In genomic region chr1:63318255-63319068, GRCh38 we compare ENCODE assay signal across 14 cellular contexts. TPM values are rescaled to one million over a fixed set of nuclear protein-coding genes. Genes with fewer than 3 reads are reported as not detected.
DNase-seq lines count a peak whose midpoint lies in the region; ATAC-seq, FAIRE-seq and TF ChIP-seq lines count a peak whose summit lies in the region.
"Had no signal": no experiment of that assay in that cellular context is flagged by ENCODE, and none has a peak within 500 bp of the region (broad histone marks: within the 10 kb centered on the region; RNA-seq: fewer than 3 reads in every experiment).

No MANE protein-coding gene starts in this region.

- FAIRE-seq in H54 (lab: Jason Lieb, UNC): no peak
- FAIRE-seq: bronchial epithelial cell had no signal

- peak overlapping the region in 2 of 3 donors; percentile 69 to 80 for H3K27ac Mint-ChIP-seq in CD4-positive, CD25-positive, alpha-beta regulatory T cell
- H3K27ac Mint-ChIP-seq in activated CD8-positive, alpha-beta T cell treated with anti-CD3 and anti-CD28 coated beads, Interleukin-2, amount 10 ng/mL, durations not matched to agents 7 days and 5 days: peak overlapping the region; percentile 63
- peak overlapping the region; percentile 86 for H3K27ac Mint-ChIP-seq in memory B cell
- H3K27ac Mint-ChIP-seq in progenitor cell of endocrine pancreas: no peak overlapping the region

- peaks cover 38% of the 10 kb centered on the region for H3K4me1 ChIP-seq in CD4-positive, CD25-positive, alpha-beta regulatory T cell (ENCODE audit: control insufficient read depth, insufficient read depth, low read length, poor library complexity, severe bottlenecking)
- H3K4me1 ChIP-seq in heart left ventricle: peaks cover 0 to 59% (median 18%) of the 10 kb centered on the region in 12 donors

- peaks cover 6 to 26% of the 10 kb centered on the region in 2 experiments for H3K9me3 ChIP-seq in CD4-positive, CD25-positive, alpha-beta regulatory T cell (ENCODE audit: control insufficient read depth in 2 of 2, low read length in 2 of 2)
- H3K9me3 ChIP-seq in heart left ventricle: no peaks in the 10 kb centered on the region
- H3K9me3 ChIP-seq: right lobe of liver had no signal

- POLR2A ChIA-PET in activated CD8-positive, alpha-beta T cell treated with anti-CD3 and anti-CD28 coated beads, Interleukin-2, amount 10 ng/mL, durations not matched to agents 7 days and 5 days (lab: Charles Lee): no interaction called here

- no peak for ATAC-seq in CD4-positive, CD25-positive, alpha-beta regulatory T cell (ENCODE audit: low read depth in 2 of 2)
- no peak for ATAC-seq in activated CD8-positive, alpha-beta T cell treated with anti-CD3 and anti-CD28 coated beads, Interleukin-2, amount 10 ng/mL, durations not matched to agents 7 days and 5 days
- ATAC-seq in memory B cell (ENCODE audit: low read depth): no peak
- no peak for ATAC-seq in heart left ventricle
- ATAC-seq: right lobe of liver had no signal

- no peaks in the 10 kb centered on the region for H3K36me3 ChIP-seq in CD4-positive, CD25-positive, alpha-beta regulatory T cell (ENCODE audit: control insufficient read depth, insufficient read depth, low read length)
- H3K36me3 ChIP-seq in heart left ventricle: no peaks in the 10 kb centered on the region
- H3K36me3 ChIP-seq: right lobe of liver had no signal

- H3K4me3 ChIP-seq in CD4-positive, CD25-positive, alpha-beta regulatory T cell (ENCODE audit: low read depth, low read length): no peak overlapping the region
- H3K4me3 ChIP-seq in heart left ventricle: peak overlapping the region in 1 of 12 donors; percentile 23

- TF ChIP-seq CTCF in GM20000 (IDR thresholded peaks at IDR 0.05; ENCODE audit: extremely low read depth, missing control alignments) (no peak), heart left ventricle (IDR thresholded peaks at IDR 0.05) (no peak), progenitor cell of endocrine pancreas (IDR thresholded peaks at IDR 0.05; ENCODE audit: unreplicated experiment) (no peak)

- H3K4me1 Mint-ChIP-seq in CD4-positive, CD25-positive, alpha-beta regulatory T cell: peaks cover 13 to 49% (median 23%) of the 10 kb centered on the region in 4 donors
- H3K4me1 Mint-ChIP-seq in activated CD8-positive, alpha-beta T cell treated with anti-CD3 and anti-CD28 coated beads, Interleukin-2, amount 10 ng/mL, durations not matched to agents 7 days and 5 days (ENCODE audit: low read depth): peaks cover 39% of the 10 kb centered on the region
- H3K4me1 Mint-ChIP-seq in memory B cell (peaks cover 13% of the 10 kb centered on the region), progenitor cell of endocrine pancreas (ENCODE audit: low read depth) (peaks cover 9% of the 10 kb centered on the region)

- H3K27ac ChIP-seq in CD4-positive, CD25-positive, alpha-beta regulatory T cell (ENCODE audit: insufficient read depth, low read length, poor library complexity, severe bottlenecking): no peak overlapping the region
- no peak overlapping the region for H3K27ac ChIP-seq in heart left ventricle
- H3K27ac ChIP-seq: right lobe of liver had no signal

- peaks cover 3 to 35% (median 6%) of the 10 kb centered on the region in 7 donors for H3K9me3 Mint-ChIP-seq in CD4-positive, CD25-positive, alpha-beta regulatory T cell
- peaks cover 6% of the 10 kb centered on the region for H3K9me3 Mint-ChIP-seq in activated CD8-positive, alpha-beta T cell treated with anti-CD3 and anti-CD28 coated beads, Interleukin-2, amount 10 ng/mL, durations not matched to agents 7 days and 5 days (ENCODE audit: insufficient read depth)
- peaks cover 8% of the 10 kb centered on the region for H3K9me3 Mint-ChIP-seq in memory B cell
- H3K9me3 Mint-ChIP-seq in progenitor cell of endocrine pancreas (ENCODE audit: low read depth): no peaks in the 10 kb centered on the region

- no peak for TF ChIP-seq POLR2A in heart left ventricle (IDR thresholded peaks at IDR 0.05)
- no peak for TF ChIP-seq POLR2A in H54 (IDR thresholded peaks at IDR 0.05; ENCODE audit: low read depth, low read length)

- intact Hi-C loops in heart left ventricle (cut with DNase I): no loop called here

- no peak for DNase-seq in CD4-positive, CD25-positive, alpha-beta regulatory T cell
- DNase-seq in GM20000 (ENCODE audit: low spot score) (peak; percentile 16), memory B cell (ENCODE audit: low spot score in 2 of 2) (no peak), heart left ventricle (no peak), NCI-H345 (lab: John Stamatoyannopoulos, UW) (no peak), progenitor cell of endocrine pancreas (ENCODE audit: low spot score, unreplicated experiment) (no peak), H54 (ENCODE audit: insufficient read length, low spot score) (no peak)
- no peak for DNase-seq in activated CD8-positive, alpha-beta T cell treated with anti-CD3 and anti-CD28 coated beads, Interleukin-2, amount 10 ng/mL, durations not matched to agents 7 days and 5 days
- DNase-seq: HCEC 1CT, right lobe of liver, substantia nigra had no signal

- H3K27me3 ChIP-seq in CD4-positive, CD25-positive, alpha-beta regulatory T cell (ENCODE audit: control insufficient read depth, insufficient read depth, low read length): peaks cover 40% of the 10 kb centered on the region
- H3K27me3 ChIP-seq in heart left ventricle: peaks cover 65 to 100% (median 94%) of the 10 kb centered on the region in 9 donors

- peaks cover 10% of the 10 kb centered on the region for H3K36me3 Mint-ChIP-seq in CD4-positive, CD25-positive, alpha-beta regulatory T cell
- peaks cover 27% of the 10 kb centered on the region for H3K36me3 Mint-ChIP-seq in activated CD8-positive, alpha-beta T cell treated with anti-CD3 and anti-CD28 coated beads, Interleukin-2, amount 10 ng/mL, durations not matched to agents 7 days and 5 days (ENCODE audit: low read depth)
- H3K36me3 Mint-ChIP-seq in memory B cell (peaks cover 6% of the 10 kb centered on the region), progenitor cell of endocrine pancreas (ENCODE audit: insufficient read depth) (no peaks in the 10 kb centered on the region)

- CTCF ChIA-PET in activated CD8-positive, alpha-beta T cell treated with anti-CD3 and anti-CD28 coated beads, Interleukin-2, amount 10 ng/mL, durations not matched to agents 7 days and 5 days (lab: Charles Lee): interaction anchor here (1.0 to 2.9 kb wide), 4 partner anchors 9 to 118 kb away, joined by 3 to 8 read pairs (median 6); no protein-coding TSS in a partner anchor

- H3K4me3 Mint-ChIP-seq in CD4-positive, CD25-positive, alpha-beta regulatory T cell: peak overlapping the region; percentile 68 to 69 (median 68)
- peak overlapping the region; percentile 67 for H3K4me3 Mint-ChIP-seq in activated CD8-positive, alpha-beta T cell treated with anti-CD3 and anti-CD28 coated beads, Interleukin-2, amount 10 ng/mL, durations not matched to agents 7 days and 5 days
- peak overlapping the region; percentile 44 for H3K4me3 Mint-ChIP-seq in memory B cell
- H3K4me3 Mint-ChIP-seq in progenitor cell of endocrine pancreas (ENCODE audit: low read depth): no peak overlapping the region

- 11 to 15% (median 13%) methylated on average over 26 to 28 of the region's 28 CpGs for WGBS in heart left ventricle, 4 donors

- H3K27me3 Mint-ChIP-seq in CD4-positive, CD25-positive, alpha-beta regulatory T cell: peaks cover 81% of the 10 kb centered on the region
- H3K27me3 Mint-ChIP-seq in activated CD8-positive, alpha-beta T cell treated with anti-CD3 and anti-CD28 coated beads, Interleukin-2, amount 10 ng/mL, durations not matched to agents 7 days and 5 days (ENCODE audit: low read depth): peaks cover 69% of the 10 kb centered on the region
- H3K27me3 Mint-ChIP-seq in memory B cell (peaks cover 31% of the 10 kb centered on the region), progenitor cell of endocrine pancreas (peaks cover 83% of the 10 kb centered on the region)

RNA-seq across cellular contexts. Expression of gene FOXD3, which starts 3.9 kb away (rescaled TPM):
- total RNA-seq in CD4-positive, CD25-positive, alpha-beta regulatory T cell: not detected
- not detected for polyA plus RNA-seq in CD4-positive, CD25-positive, alpha-beta regulatory T cell
- not detected for total RNA-seq in activated CD8-positive, alpha-beta T cell treated with anti-CD3 and anti-CD28 coated beads, Interleukin-2, amount 10 ng/mL, durations not matched to agents 7 days and 5 days
- under 1 TPM in 8 of 9 donors, not detected in 1; 0.12 to 0.81 (median 0.34) TPM for total RNA-seq in heart left ventricle
- polyA plus RNA-seq in heart left ventricle: under 1 TPM; 0.03 to 0.19 TPM
- not detected in 2 replicates for total RNA-seq in progenitor cell of endocrine pancreas
- total RNA-seq: bronchial epithelial cell; mesenteric fat pad; T-helper 2 cell treated with Interferon-gamma antibody and Interleukin-4, amounts not matched to agents 100 ng/mL and 5 ng/mL, for 36 hours had no signal

RNA-seq across cellular contexts. Expression of gene ALG6, which starts 49.0 kb away (rescaled TPM):
- total RNA-seq in CD4-positive, CD25-positive, alpha-beta regulatory T cell: 20.0 TPM
- polyA plus RNA-seq in CD4-positive, CD25-positive, alpha-beta regulatory T cell: 10 to 100 TPM; 21.1 to 26.7 (median 21.9) TPM
- total RNA-seq in activated CD8-positive, alpha-beta T cell treated with anti-CD3 and anti-CD28 coated beads, Interleukin-2, amount 10 ng/mL, durations not matched to agents 7 days and 5 days: 10 to 100 TPM; 23.1 to 25.6 TPM
- 1 to 10 TPM; 3.0 to 7.4 (median 3.9) TPM for total RNA-seq in heart left ventricle
- polyA plus RNA-seq in heart left ventricle: 1 to 10 TPM; 6.0 to 7.6 TPM
- 22.6 and 24.2 TPM in 2 replicates for total RNA-seq in progenitor cell of endocrine pancreas
